ENCODE assay signal across 20 cellular contexts in genomic region chr16:77009453-77009852, GRCh38.
"Had no signal": no experiment of that assay in that cellular context is flagged by ENCODE, and none has a peak within 500 bp of the region (broad histone marks: within the 10 kb centered on the region; RNA-seq: fewer than 3 reads in every experiment).

No MANE protein-coding gene starts in this region.

- H3K36me3 ChIP-seq: breast epithelium, MG63 had no signal

- H3K27ac ChIP-seq: breast epithelium had no signal

- ATAC-seq: activated CD4-positive, CD25-positive, alpha-beta regulatory T cell treated with anti-CD3 and anti-CD28 coated beads, Interleukin-2, amount 50 U/mL, for 24 hours; activated CD8-positive, alpha-beta T cell treated with anti-CD3 and anti-CD28 coated beads for 36 hours; Panc1 had no signal

- H3K27me3 ChIP-seq: breast epithelium, MG63 had no signal

- H3K4me1 ChIP-seq: breast epithelium had no signal

- DNase-seq: activated CD4-positive, alpha-beta T cell treated with anti-CD3 and anti-CD28 coated beads for 4 hours; activated CD8-positive, alpha-beta memory T cell treated with anti-CD3 and anti-CD28 coated beads, Interleukin-2, amount 50 U/mL, for 4 hours; activated CD8-positive, alpha-beta T cell treated with anti-CD3 and anti-CD28 coated beads for 36 hours; activated effector memory CD4-positive, alpha-beta T cell treated with Interleukin-2 at 50 U/mL for 16 hours; activated naive CD4-positive, alpha-beta T cell; aorta; caudate nucleus; MG63; MV-4-11; NCI-H1092 treated with DMSO at 0.1 percent for 48 hours; NCI-H187 treated with DMSO at 0.1 percent for 48 hours; NCI-H2081 treated with DMSO at 0.1 percent for 48 hours; NCI-H226; NCI-H526; NCI-H82; RPMI8226; SHP77 had no signal

- H3K4me3 ChIP-seq: breast epithelium, MG63 had no signal

- H3K9me3 ChIP-seq: breast epithelium, MG63 had no signal
